In the genomic region with DNA sequence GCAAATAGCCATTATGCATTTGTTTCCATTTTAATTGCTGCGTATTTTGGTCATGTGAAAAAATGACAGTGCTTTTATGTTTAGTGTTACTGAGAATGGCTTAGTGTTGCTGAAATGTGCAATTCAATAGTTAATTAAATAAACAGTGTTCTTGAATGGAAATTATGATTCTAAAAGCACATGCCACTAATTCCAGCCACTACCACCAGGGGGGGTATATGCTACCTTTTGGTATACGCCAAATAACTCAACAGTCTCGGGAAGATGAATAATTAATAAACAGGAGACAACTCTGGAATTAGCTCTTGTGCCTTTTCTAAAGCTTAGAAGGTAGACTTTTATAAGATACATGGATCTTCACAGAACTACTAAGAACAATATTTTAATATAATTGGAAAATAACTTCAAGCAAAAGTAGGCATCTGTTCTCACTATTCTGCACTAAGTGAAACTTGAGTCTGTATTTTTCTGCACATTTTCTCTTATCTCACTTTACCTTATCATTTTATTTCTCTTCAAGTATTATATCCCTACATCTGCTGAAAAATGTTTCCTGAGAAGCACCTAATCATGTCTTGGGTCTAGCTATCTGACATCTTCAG, we compare ENCODE assay signal across 8 cellular contexts.
A peak's percentile ranks its signal among the peaks of the same experiment; 100 is the strongest.
DNase-seq lines count a peak whose midpoint lies in the region; ATAC-seq, FAIRE-seq and TF ChIP-seq lines count a peak whose summit lies in the region.

No MANE protein-coding gene starts in this region.

- H3K36me3 ChIP-seq in NT2/D1 (ENCODE audit: insufficient read depth, insufficient read length, low read length), result no peaks in the 10 kb centered on the region
- H3K36me3 ChIP-seq in left lung, result no peaks in the 10 kb centered on the region

- H3K9me3 ChIP-seq in A549 (no peaks in the 10 kb centered on the region), NT2/D1 (ENCODE audit: insufficient read depth, low read length) (no peaks in the 10 kb centered on the region), left lung (peaks cover 0 to 18% of the 10 kb centered on the region in 2 donors)

- POLR2A ChIA-PET in A549 (lab: Yijun Ruan, JAX), result no interaction called here

- peak; percentile 56 for TF ChIP-seq CTCF in A549 (IDR thresholded peaks at IDR 0.05)
- peak; percentile 43 to 75 for TF ChIP-seq CTCF in left lung (IDR thresholded peaks at IDR 0.05)

- peak; percentile 23 to 33; a peak in 2 of 5 replicates for TF ChIP-seq RAD21 in A549 (conservative IDR thresholded peaks at IDR 0.05 in 1 of 2, IDR thresholded peaks at IDR 0.05 in 1 of 2)

- intact Hi-C loops in left lung (cut with DNase I), result no loop called here

- H3K4me3 ChIP-seq in A549 (no peak overlapping the region), NT2/D1 (ENCODE audit: insufficient read length, low read depth) (no peak overlapping the region), left lung (no peak overlapping the region)

- CTCF ChIA-PET in A549 (lab: Yijun Ruan, JAX), result interaction anchor here (0.8 to 2.3 kb wide), 6 partner anchors 19 to 264 kb away, joined by 3 to 12 read pairs (median 3); no protein-coding TSS in a partner anchor

- no peak overlapping the region for H3K4me2 ChIP-seq in A549

- no peaks in the 10 kb centered on the region for H3K4me1 ChIP-seq in A549
- no peaks in the 10 kb centered on the region for H3K4me1 ChIP-seq in NT2/D1 (ENCODE audit: insufficient read depth, insufficient read length)
- H3K4me1 ChIP-seq in left lung, result no peaks in the 10 kb centered on the region

- TF ChIP-seq POLR2A in A549 (IDR thresholded peaks at IDR 0.05; ENCODE audit: low read length), result no peak

- 0 out of 6 replicates have a peak, but pooled peaks of 1 of the 2 experiments have one; percentile 42 for ATAC-seq in A549
- peak; percentile 69 for ATAC-seq in HG02571 (IDR thresholded peaks at IDR 0.05; ENCODE audit: unreplicated experiment)
- ATAC-seq in left lung, result peak; percentile 58

- DNase-seq in A549 (ENCODE audit: low read depth in 1 of 2, low spot score in 1 of 2), result peak; percentile 13 to 48
- DNase-seq in GM03348 (ENCODE audit: low spot score), result peak; percentile 49
- peak; percentile 23 for DNase-seq in NT2/D1 (ENCODE audit: low read depth, low spot score)
- peak; percentile 34 for DNase-seq in astrocyte of the hippocampus (ENCODE audit: low read depth, low spot score)
- no peak for DNase-seq in left lung
- DNase-seq in stromal cell of bone marrow (ENCODE audit: low read depth), result peak; percentile 25
- DNase-seq in NCI-H510A (lab: John Stamatoyannopoulos, UW), result no peak

- H3K27ac ChIP-seq in A549, result no peak overlapping the region
- no peak overlapping the region for H3K27ac ChIP-seq in left lung

- H3K9ac ChIP-seq in NT2/D1 (ENCODE audit: insufficient read length, low read depth), result no peak overlapping the region

- H3K27me3 ChIP-seq in NT2/D1 (ENCODE audit: insufficient read depth, insufficient read length) (no peaks in the 10 kb centered on the region), left lung (no peaks in the 10 kb centered on the region)

- TF ChIP-seq EP300 in A549 (IDR thresholded peaks at IDR 0.05), result no peak

- WGBS in A549 (ENCODE audit: missing lambda C conversion rate), result 3% methylated on average over 3 of the region's 3 CpGs

- FAIRE-seq in A549 (lab: Jason Lieb, UNC), result no peak

TF ChIP-seq in A549, 52 proteins besides CTCF, POLR2A, EP300 and RAD21:
- no peak for TF ChIP-seq CBX8 (IDR thresholded peaks at IDR 0.05)
- peak; percentile 26; the same call in 1 of the 3 replicates for TF ChIP-seq SMC3 (IDR thresholded peaks at IDR 0.05)

Comparison
In these comparisons a context has a peak if more than half of its experiments do, and no peak if none do; other contexts are left out.
1. DNase-seq: peak in A549 (2 of 2), GM03348 (single experiment), NT2/D1 (single experiment), astrocyte of the hippocampus (single experiment) and stromal cell of bone marrow (single experiment); none in left lung (0 of 2) and NCI-H510A (single experiment).